Comparison of ENCODE assay signal across 31 cellular contexts in the genomic region with DNA sequence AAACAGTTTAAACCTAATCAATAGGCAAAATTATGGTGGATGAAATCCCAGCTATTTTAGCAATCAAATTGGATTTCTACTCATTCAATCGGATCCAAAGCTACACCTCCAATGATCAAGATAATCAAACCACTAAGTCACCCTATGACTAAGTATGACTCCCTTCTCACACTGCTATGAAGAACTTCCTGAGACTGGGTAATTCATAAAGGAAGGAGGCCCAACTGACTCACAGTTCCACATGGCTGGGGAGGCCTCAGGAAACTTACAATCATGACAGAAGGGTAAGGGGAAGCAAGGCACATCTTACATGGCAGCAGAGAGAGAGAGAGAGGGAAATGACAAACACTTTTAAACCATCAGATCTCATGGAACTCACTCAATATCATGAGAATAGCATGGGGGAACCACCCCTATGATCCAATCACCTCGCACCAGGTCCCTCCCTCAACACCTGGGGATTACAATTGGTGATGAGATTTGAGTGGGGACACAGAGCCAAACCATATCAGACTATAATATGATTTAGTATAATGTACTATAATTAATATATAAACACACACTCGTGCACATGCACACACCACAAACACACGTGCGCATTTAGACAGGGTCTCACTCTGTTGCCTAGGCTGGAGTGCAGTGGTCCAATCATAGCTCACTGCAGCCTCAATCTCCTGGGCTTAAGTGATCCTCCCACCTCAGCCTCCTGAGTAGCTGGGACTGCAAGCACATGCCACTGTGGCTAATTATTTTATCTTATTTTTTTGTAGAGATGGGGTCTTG.
"Had no signal": no experiment of that assay in that cellular context is flagged by ENCODE, and none has a peak within 500 bp of the region (broad histone marks: within the 10 kb centered on the region; RNA-seq: fewer than 3 reads in every experiment).

No MANE protein-coding gene starts in this region.

- H3K4me3 ChIP-seq: cardiac muscle cell, colonic mucosa, Peyer's patch had no signal

- H3K36me3 ChIP-seq: brain microvascular endothelial cell, cardiac muscle cell, colonic mucosa, Peyer's patch, WERI-Rb-1 had no signal

- H3K27me3 ChIP-seq: brain microvascular endothelial cell, cardiac muscle cell, colonic mucosa, Peyer's patch had no signal

- ATAC-seq: activated CD8-positive, alpha-beta T cell treated with anti-CD3 and anti-CD28 coated beads, Interleukin-2, amount 10 ng/mL, durations not matched to agents 7 days and 5 days; PC-3; Right ventricle myocardium inferior had no signal

- H3K36me3 Mint-ChIP-seq: activated naive CD4-positive, alpha-beta T cell treated with anti-CD3 and anti-CD28 coated beads, Interleukin-2, amount 10 ng/mL, durations not matched to agents 7 days and 5 days; activated naive CD8-positive, alpha-beta T cell treated with anti-CD3 and anti-CD28 coated beads for 36 hours had no signal

- DNase-seq: activated CD4-positive, alpha-beta T cell treated with anti-CD3 and anti-CD28 coated beads, Interleukin-2, amount 10 ng/mL, durations not matched to agents 7 days and 5 days; activated CD4-positive, alpha-beta T cell treated with anti-CD3 and anti-CD28 coated beads, Interleukin-2, amount 50 U/mL, for 48 hours; activated CD4-positive, CD25-positive, alpha-beta regulatory T cell; activated CD8-positive, alpha-beta T cell treated with anti-CD3 and anti-CD28 coated beads, Interleukin-2, amount 10 ng/mL, durations not matched to agents 7 days and 5 days; activated gamma-delta T cell treated with Interleukin-2 at 50 U/mL for 16 hours; activated naive CD4-positive, alpha-beta T cell treated with anti-CD3 and anti-CD28 coated beads, Interleukin-2, amount 10 ng/mL, durations not matched to agents 7 days and 5 days; activated naive CD8-positive, alpha-beta T cell treated with anti-CD3 and anti-CD28 coated beads for 36 hours; activated T-cell treated with anti-CD3 and anti-CD28 coated beads, Interleukin-2, amount 50 U/mL, for 24 hours; amniotic stem cell; aorta; brain microvascular endothelial cell; colonic mucosa; Karpas-422; NCI-H1048; NCI-H1105 treated with DMSO at 0.1 percent for 48 hours; NCI-H1436 treated with DMSO at 0.1 percent for 48 hours; NCI-H1694 treated with DMSO at 0.1 percent for 48 hours; NCI-H2029; NCI-H345; NCI-H510A; NCI-H526; NCI-H748 treated with DMSO at 0.1 percent for 48 hours; NK-92 treated with Interleukin-12 subunit alpha and Interleukin-12 subunit beta, amount 100 ng/mL, for 24 hours; PC-3; Peyer's patch; SIG-M5; T1000; WERI-Rb-1 had no signal

- H3K4me3 Mint-ChIP-seq: activated CD4-positive, alpha-beta T cell treated with anti-CD3 and anti-CD28 coated beads, Interleukin-2, amount 10 ng/mL, durations not matched to agents 7 days and 5 days; activated CD8-positive, alpha-beta T cell treated with anti-CD3 and anti-CD28 coated beads, Interleukin-2, amount 10 ng/mL, durations not matched to agents 7 days and 5 days; activated naive CD4-positive, alpha-beta T cell treated with anti-CD3 and anti-CD28 coated beads, Interleukin-2, amount 10 ng/mL, durations not matched to agents 7 days and 5 days; activated naive CD8-positive, alpha-beta T cell treated with anti-CD3 and anti-CD28 coated beads for 36 hours; activated T-cell treated with anti-CD3 and anti-CD28 coated beads, Interleukin-2, amount 50 U/mL, for 24 hours; central memory CD8-positive, alpha-beta T cell had no signal

- H3K27ac Mint-ChIP-seq: activated CD4-positive, alpha-beta T cell treated with anti-CD3 and anti-CD28 coated beads, Interleukin-2, amount 10 ng/mL, durations not matched to agents 7 days and 5 days; activated CD8-positive, alpha-beta T cell treated with anti-CD3 and anti-CD28 coated beads, Interleukin-2, amount 10 ng/mL, durations not matched to agents 7 days and 5 days; activated naive CD4-positive, alpha-beta T cell treated with anti-CD3 and anti-CD28 coated beads, Interleukin-2, amount 10 ng/mL, durations not matched to agents 7 days and 5 days; activated naive CD8-positive, alpha-beta T cell treated with anti-CD3 and anti-CD28 coated beads for 36 hours; activated T-cell treated with anti-CD3 and anti-CD28 coated beads, Interleukin-2, amount 50 U/mL, for 24 hours had no signal

- H3K27me3 Mint-ChIP-seq: activated CD4-positive, alpha-beta T cell treated with anti-CD3 and anti-CD28 coated beads, Interleukin-2, amount 10 ng/mL, durations not matched to agents 7 days and 5 days; activated naive CD4-positive, alpha-beta T cell treated with anti-CD3 and anti-CD28 coated beads, Interleukin-2, amount 10 ng/mL, durations not matched to agents 7 days and 5 days had no signal

- H3K9me3 Mint-ChIP-seq: central memory CD8-positive, alpha-beta T cell had no signal

- H3K4me1 Mint-ChIP-seq: activated CD4-positive, alpha-beta T cell treated with anti-CD3 and anti-CD28 coated beads, Interleukin-2, amount 10 ng/mL, durations not matched to agents 7 days and 5 days; activated naive CD4-positive, alpha-beta T cell treated with anti-CD3 and anti-CD28 coated beads, Interleukin-2, amount 10 ng/mL, durations not matched to agents 7 days and 5 days; activated naive CD8-positive, alpha-beta T cell treated with anti-CD3 and anti-CD28 coated beads for 36 hours; central memory CD8-positive, alpha-beta T cell had no signal
